37 cellular contexts compared by ENCODE assay signal in genomic region chr12:11535127-11535526, GRCh38.
DNase-seq lines count a peak whose midpoint lies in the region; ATAC-seq, FAIRE-seq and TF ChIP-seq lines count a peak whose summit lies in the region.
"Had no signal": no experiment of that assay in that cellular context is flagged by ENCODE, and none has a peak within 500 bp of the region (broad histone marks: within the 10 kb centered on the region; RNA-seq: fewer than 3 reads in every experiment).

No MANE protein-coding gene starts in this region.

- H3K27ac ChIP-seq in GM12878 (ENCODE audit: control insufficient read depth, insufficient read depth) (no peak overlapping the region), neuronal stem cell (replicated peaks; ENCODE audit: low read length) (no peak overlapping the region), mesenchymal stem cell (ENCODE audit: low read length, poor library complexity, severe bottlenecking) (no peak overlapping the region)
- H3K27ac ChIP-seq: 22Rv1; A549; BLaER1; BLaER1 treated with 17β-estradiol and CSF1 and Interleukin-3, amounts not matched to agents 10 nM and 100 nM; C4-2B had no signal

- in situ Hi-C loops in GM12878 (cut with MboI) = no loop called here

- H4K91ac ChIP-seq in neuronal stem cell (ENCODE audit: low read depth, low read length, poor library complexity) = no peak overlapping the region
- H4K91ac ChIP-seq in mesenchymal stem cell (ENCODE audit: low read length) = no peak overlapping the region

- no peaks in the 10 kb centered on the region for H3K4me1 Mint-ChIP-seq in activated naive CD4-positive, alpha-beta T cell treated with anti-CD3 and anti-CD28 coated beads, Interleukin-2, amount 10 ng/mL, durations not matched to agents 7 days and 5 days
- H3K4me1 Mint-ChIP-seq: B cell; CD4-positive, CD25-positive, alpha-beta regulatory T cell; CD8-positive, alpha-beta memory T cell had no signal

- no peaks in the 10 kb centered on the region for H4K20me1 ChIP-seq in GM12878 (ENCODE audit: control insufficient read depth, insufficient read depth)
- H4K20me1 ChIP-seq: BLaER1; BLaER1 treated with 17β-estradiol and CSF1 and Interleukin-3, amounts not matched to agents 10 nM and 100 nM had no signal

- no peak for TF ChIP-seq CTCF in GM12878 (IDR thresholded peaks at IDR 0.05 in 2 of 3, conservative IDR thresholded peaks at IDR 0.05 in 1 of 3; ENCODE audit: control insufficient read depth in 2 of 3, extremely low read depth in 1 of 3, insufficient read depth in 1 of 3, low read depth in 3 of 3, low read length in 3 of 3)

- H3K27me3 ChIP-seq in GM12878 (replicated peaks in 1 of 2; ENCODE audit: control insufficient read depth in 2 of 2, insufficient read depth in 2 of 2, low read length in 1 of 2) = no peaks in the 10 kb centered on the region
- no peaks in the 10 kb centered on the region for H3K27me3 ChIP-seq in neuronal stem cell (ENCODE audit: control insufficient read depth in 3 of 3, insufficient read depth in 3 of 3, low read depth in 1 of 3, low read length in 3 of 3)
- peaks cover 6 to 23% of the 10 kb centered on the region in 2 experiments for H3K27me3 ChIP-seq in mesenchymal stem cell (ENCODE audit: control insufficient read depth in 1 of 2, insufficient read depth in 1 of 2, low read length in 2 of 2)
- peaks cover 15% of the 10 kb centered on the region for H3K27me3 ChIP-seq in MG63
- H3K27me3 ChIP-seq: BLaER1; BLaER1 treated with 17β-estradiol and CSF1 and Interleukin-3, amounts not matched to agents 10 nM and 100 nM had no signal

- H3K9me3 ChIP-seq in GM12878 (replicated peaks; ENCODE audit: control insufficient read depth, insufficient read depth, low read length) (no peaks in the 10 kb centered on the region), neuronal stem cell (replicated peaks in 1 of 2; ENCODE audit: control insufficient read depth in 2 of 2, insufficient read depth in 1 of 2, low read depth in 1 of 2, low read length in 2 of 2) (no peaks in the 10 kb centered on the region), mesenchymal stem cell (ENCODE audit: control insufficient read depth, low read length) (no peaks in the 10 kb centered on the region), MG63 (no peaks in the 10 kb centered on the region)
- H3K9me3 ChIP-seq: A549, BE2C, BLaER1 had no signal

- 0 out of 4 replicates have a peak, but pooled peaks of 1 of the 2 experiments have one; percentile 10 for TF ChIP-seq EP300 in GM12878 (IDR thresholded peaks at IDR 0.05; ENCODE audit: borderline replicate concordance in 1 of 2, control insufficient read depth in 1 of 2, low read depth in 2 of 2, low read length in 2 of 2)

- H3K79me1 ChIP-seq in neuronal stem cell (ENCODE audit: low read depth, low read length) (no peaks in the 10 kb centered on the region), mesenchymal stem cell (replicated peaks; ENCODE audit: low read length, poor library complexity, severe bottlenecking) (no peaks in the 10 kb centered on the region)

- H2AK5ac ChIP-seq in neuronal stem cell (ENCODE audit: low read depth, low read length) (no peak overlapping the region), mesenchymal stem cell (ENCODE audit: low read length, severe bottlenecking) (no peak overlapping the region)

- intact Hi-C loops in GM12878 (cut with micrococcal nuclease; ENCODE audit: unreplicated experiment) = no loop called here

- H3K4me2 ChIP-seq in GM12878 (ENCODE audit: control insufficient read depth, insufficient read depth) (no peak overlapping the region), neuronal stem cell (ENCODE audit: insufficient read depth, low read length, poor library complexity, severe bottlenecking) (no peak overlapping the region), mesenchymal stem cell (ENCODE audit: low read length, poor library complexity, severe bottlenecking) (no peak overlapping the region)
- H3K4me2 ChIP-seq: A549; BLaER1; BLaER1 treated with 17β-estradiol and CSF1 and Interleukin-3, amounts not matched to agents 10 nM and 100 nM had no signal

- H3K36me3 ChIP-seq in GM12878 (ENCODE audit: control insufficient read depth in 2 of 2, insufficient read depth in 2 of 2, low read length in 1 of 2) = no peaks in the 10 kb centered on the region
- no peaks in the 10 kb centered on the region for H3K36me3 ChIP-seq in neuronal stem cell (replicated peaks in 1 of 2; ENCODE audit: control insufficient read depth in 2 of 2, insufficient read depth in 2 of 2, low read length in 2 of 2)
- no peaks in the 10 kb centered on the region for H3K36me3 ChIP-seq in mesenchymal stem cell (ENCODE audit: control insufficient read depth in 1 of 2, insufficient read depth in 2 of 2, low read depth in 1 of 2, low read length in 2 of 2)
- H3K36me3 ChIP-seq in MG63 = no peaks in the 10 kb centered on the region
- H3K36me3 ChIP-seq: BE2C; BLaER1; BLaER1 treated with 17β-estradiol and CSF1 and Interleukin-3, amounts not matched to agents 10 nM and 100 nM had no signal

- SMC1A ChIA-PET in GM12878 (lab: Charles Lee; ENCODE audit: uncharacterized antibody, unreplicated experiment) = interaction anchor here (1.3 to 2.2 kb wide), 6 partner anchors 9 to 31 kb away, joined by 3 to 5 read pairs (median 4); no protein-coding TSS in a partner anchor

- RAD21 ChIA-PET in GM12878 (lab: Charles Lee; ENCODE audit: unreplicated experiment) = interaction anchor here (1.0 to 1.7 kb wide), 2 partner anchors 11 to 20 kb away, joined by 3 to 7 read pairs; no protein-coding TSS in a partner anchor

- no peak overlapping the region for H3K9ac ChIP-seq in GM12878 (ENCODE audit: control insufficient read depth, insufficient read depth, low read length)
- H3K9ac ChIP-seq in neuronal stem cell (ENCODE audit: low read depth, low read length, poor library complexity) = no peak overlapping the region
- H3K9ac ChIP-seq in mesenchymal stem cell (ENCODE audit: low read length) = no peak overlapping the region
- H3K9ac ChIP-seq: BLaER1; BLaER1 treated with 17β-estradiol and CSF1 and Interleukin-3, amounts not matched to agents 10 nM and 100 nM had no signal

- H3K9me3 Mint-ChIP-seq in activated naive CD4-positive, alpha-beta T cell treated with anti-CD3 and anti-CD28 coated beads, Interleukin-2, amount 10 ng/mL, durations not matched to agents 7 days and 5 days = peaks cover 6% of the 10 kb centered on the region
- H3K9me3 Mint-ChIP-seq: CD4-positive, alpha-beta T cell; CD8-positive, alpha-beta T cell had no signal

- H4K8ac ChIP-seq in neuronal stem cell (ENCODE audit: low read depth, low read length) (no peak overlapping the region), mesenchymal stem cell (ENCODE audit: low read length) (no peak overlapping the region)

- CTCF ChIA-PET in activated naive CD4-positive, alpha-beta T cell treated with anti-CD3 and anti-CD28 coated beads, Interleukin-2, amount 10 ng/mL, durations not matched to agents 7 days and 5 days (lab: Charles Lee) = no interaction called here
- CTCF ChIA-PET in GM12878 (lab: Yijun Ruan, JAX) = interaction anchor here (1.2 kb wide), 1 partner anchor 28 kb away, joined by 5 read pairs; no protein-coding TSS in a partner anchor

- H2AFZ ChIP-seq in GM12878 (ENCODE audit: control insufficient read depth, low read depth, low read length) = no peak overlapping the region
- no peak overlapping the region for H2AFZ ChIP-seq in neuronal stem cell (ENCODE audit: low read length)
- H2AFZ ChIP-seq in mesenchymal stem cell (ENCODE audit: low read depth, low read length) = no peak overlapping the region

- FAIRE-seq in GM19239 (lab: Jason Lieb, UNC) (peak; percentile 45), GM12878 (lab: Jason Lieb, UNC) (no peak)
- FAIRE-seq: A204.1, A549, D721Med had no signal

- H3K27ac Mint-ChIP-seq in activated naive CD4-positive, alpha-beta T cell treated with anti-CD3 and anti-CD28 coated beads, Interleukin-2, amount 10 ng/mL, durations not matched to agents 7 days and 5 days = peak overlapping the region; percentile 33
- H3K27ac Mint-ChIP-seq: B cell; CD14-positive monocyte; CD4-positive, alpha-beta T cell; CD4-positive, CD25-positive, alpha-beta regulatory T cell; CD8-positive, alpha-beta memory T cell; CD8-positive, alpha-beta T cell had no signal

- H3K18ac ChIP-seq in neuronal stem cell (ENCODE audit: low read length) = no peak overlapping the region
- H3K18ac ChIP-seq in mesenchymal stem cell (ENCODE audit: low read depth in 1 of 2, low read length in 2 of 2) = no peak overlapping the region

- TF ChIP-seq POLR2A in GM12878 (IDR thresholded peaks at IDR 0.05; ENCODE audit: low read depth, low read length) = no peak

- H3K27me3 Mint-ChIP-seq in activated naive CD4-positive, alpha-beta T cell treated with anti-CD3 and anti-CD28 coated beads, Interleukin-2, amount 10 ng/mL, durations not matched to agents 7 days and 5 days = peaks cover 24% of the 10 kb centered on the region

- H3K36me3 Mint-ChIP-seq in activated naive CD4-positive, alpha-beta T cell treated with anti-CD3 and anti-CD28 coated beads, Interleukin-2, amount 10 ng/mL, durations not matched to agents 7 days and 5 days = no peaks in the 10 kb centered on the region
- H3K36me3 Mint-ChIP-seq: CD14-positive monocyte; CD4-positive, alpha-beta memory T cell; CD4-positive, CD25-positive, alpha-beta regulatory T cell; CD8-positive, alpha-beta T cell had no signal

- BruUV-seq in GM12878 (replicated peaks; lab: Mats Ljungman, UMichigan) = no TSS peak

- peak overlapping the region; percentile 16 for H3K23ac ChIP-seq in neuronal stem cell (ENCODE audit: low read depth, low read length, poor library complexity)
- H3K23ac ChIP-seq in mesenchymal stem cell (ENCODE audit: low read length in 2 of 2) = no peak overlapping the region

- H2BK15ac ChIP-seq in neuronal stem cell (ENCODE audit: low read length) (no peak overlapping the region), mesenchymal stem cell (ENCODE audit: low read depth, poor library complexity, severe bottlenecking) (no peak overlapping the region)

- no peaks in the 10 kb centered on the region for H3K79me2 ChIP-seq in GM12878 (ENCODE audit: control insufficient read depth, insufficient read depth, low read length)

- H2BK12ac ChIP-seq in neuronal stem cell (ENCODE audit: low read length) (no peak overlapping the region), mesenchymal stem cell (ENCODE audit: low read length in 2 of 2) (no peak overlapping the region)

- H3K4me3 ChIP-seq in GM12878 (no peak overlapping the region), neuronal stem cell (ENCODE audit: low read length in 2 of 2) (peak overlapping the region in 1 of 2 donors; percentile 29), mesenchymal stem cell (ENCODE audit: insufficient read depth in 1 of 2, low read depth in 1 of 2, low read length in 2 of 2) (no peak overlapping the region), MG63 (no peak overlapping the region)
- H3K4me3 ChIP-seq: A549; BLaER1; BLaER1 treated with 17β-estradiol and CSF1 and Interleukin-3, amounts not matched to agents 10 nM and 100 nM had no signal

- 10% methylated on average over 4 of the region's 4 CpGs for WGBS in GM12878 (ENCODE audit: insufficient coverage, insufficient replicate concordance, low lambda C conversion rate, missing lambda C conversion rate)
- WGBS in neuronal stem cell (ENCODE audit: extremely low coverage in 2 of 2, insufficient read length in 2 of 2, insufficient replicate concordance in 1 of 2), 2 donors = no CpG with 5 or more reads among the region's 4 CpGs
- WGBS in mesenchymal stem cell = 74% methylated on average over 2 of the region's 4 CpGs

- H3K14ac ChIP-seq in neuronal stem cell (ENCODE audit: low read length) (no peak overlapping the region), mesenchymal stem cell (ENCODE audit: low read length in 2 of 2) (no peak overlapping the region)

- H3K4ac ChIP-seq in neuronal stem cell (ENCODE audit: low read length) (no peak overlapping the region), mesenchymal stem cell (ENCODE audit: low read depth in 1 of 2, low read length in 2 of 2) (no peak overlapping the region)

- H3K4me1 ChIP-seq in GM12878 (ENCODE audit: control insufficient read depth, insufficient read depth, low read length) = no peaks in the 10 kb centered on the region; the same call in 1 of the 2 replicates
- H3K4me1 ChIP-seq in neuronal stem cell (ENCODE audit: control insufficient read depth in 2 of 2, insufficient read depth in 1 of 2, low read depth in 1 of 2, low read length in 2 of 2) = no peaks in the 10 kb centered on the region
- H3K4me1 ChIP-seq in mesenchymal stem cell (ENCODE audit: control insufficient read depth, insufficient read depth, low read depth, low read length) = no peaks in the 10 kb centered on the region
- H3K4me1 ChIP-seq: A549; BE2C; BLaER1; BLaER1 treated with 17β-estradiol and CSF1 and Interleukin-3, amounts not matched to agents 10 nM and 100 nM; Caco-2 had no signal

- H3K4me3 Mint-ChIP-seq in activated naive CD4-positive, alpha-beta T cell treated with anti-CD3 and anti-CD28 coated beads, Interleukin-2, amount 10 ng/mL, durations not matched to agents 7 days and 5 days = no peak overlapping the region
- H3K4me3 Mint-ChIP-seq: B cell; CD14-positive monocyte; CD4-positive, alpha-beta memory T cell; CD4-positive, alpha-beta T cell; CD4-positive, CD25-positive, alpha-beta regulatory T cell; CD8-positive, alpha-beta memory T cell; CD8-positive, alpha-beta T cell had no signal

- POLR2A ChIA-PET in GM12878 (lab: Charles Lee) = interaction anchor here (1.4 kb wide), 1 partner anchor 9 kb away, joined by 4 read pairs; no protein-coding TSS in a partner anchor

- TF ChIP-seq RAD21 in GM12878 (IDR thresholded peaks at IDR 0.05; ENCODE audit: insufficient read depth, low read depth, low read length) = no peak

- H2BK120ac ChIP-seq in neuronal stem cell (ENCODE audit: low read depth, low read length) (no peak overlapping the region), mesenchymal stem cell (ENCODE audit: low read depth, low read length) (no peak overlapping the region)

- ATAC-seq in GM12878 = peak; percentile 82
- ATAC-seq: CD8-positive, alpha-beta T cell had no signal

- no peak overlapping the region for H2BK5ac ChIP-seq in neuronal stem cell (ENCODE audit: low read length)
- no peak overlapping the region for H2BK5ac ChIP-seq in mesenchymal stem cell (ENCODE audit: low read depth, low read length, poor library complexity, severe bottlenecking)

- no peak for DNase-seq in activated naive CD4-positive, alpha-beta T cell treated with anti-CD3 and anti-CD28 coated beads, Interleukin-2, amount 10 ng/mL, durations not matched to agents 7 days and 5 days
- no peak for DNase-seq in activated naive CD4-positive, alpha-beta T cell treated with Interleukin-2 at 50 U/mL for 16 hours
- DNase-seq in GM19239 (ENCODE audit: insufficient read length, low spot score) = no peak
- no peak for DNase-seq in GM12878 (ENCODE audit: low read depth, low spot score)
- DNase-seq in neuronal stem cell (ENCODE audit: low spot score) = no peak
- no peak for DNase-seq in mesenchymal stem cell
- DNase-seq in MG63 = no peak
- DNase-seq in SK-N-DZ (ENCODE audit: low spot score) = no peak
- DNase-seq: 8988T; ACHN; AML-193; BE2C; C1 segment of cervical spinal cord; Caco-2; Calu3; CD4-positive, alpha-beta memory T cell; CD4-positive, alpha-beta T cell; CD4-positive, CD25-positive, alpha-beta regulatory T cell; CD8-positive, alpha-beta memory T cell; CD8-positive, alpha-beta T cell; COR-L47; DMS 273 treated with DMSO at 0.1 percent for 48 hours; DMS153; DMS53; DMS79; DMS79 treated with DMSO at 0.1 percent for 48 hours; DND-41; EL had no signal
